8 cellular contexts compared by ENCODE assay signal in genomic region chr7:105210721-105211205, GRCh38.
A peak's percentile ranks its signal among the peaks of the same experiment; 100 is the strongest.
DNase-seq lines count a peak whose midpoint lies in the region; ATAC-seq and TF ChIP-seq lines count a peak whose summit lies in the region.

No MANE protein-coding gene starts in this region.

- WGBS in aorta, 2 donors = 1 to 7% methylated on average over 5 of the region's 5 CpGs

- no peak overlapping the region for H3K27ac Mint-ChIP-seq in osteocyte (ENCODE audit: unreplicated experiment)

- H3K27me3 Mint-ChIP-seq in osteocyte (ENCODE audit: unreplicated experiment) = no peaks in the 10 kb centered on the region

- no peaks in the 10 kb centered on the region for H3K9me3 Mint-ChIP-seq in osteocyte (ENCODE audit: unreplicated experiment)

- H3K27ac ChIP-seq in SJCRH30 = peak overlapping the region; percentile 91
- no peak overlapping the region for H3K27ac ChIP-seq in aorta (ENCODE audit: low read depth in 1 of 2, low read length in 2 of 2)

- no peak for TF ChIP-seq CTCF in osteocyte (IDR thresholded peaks at IDR 0.05)

- peaks cover 17% of the 10 kb centered on the region for H3K4me1 ChIP-seq in SJCRH30
- no peaks in the 10 kb centered on the region for H3K4me1 ChIP-seq in aorta (ENCODE audit: control insufficient read depth in 1 of 2, insufficient read depth in 2 of 2, low read length in 2 of 2)

- H3K9me3 ChIP-seq in SJCRH30 (replicated peaks) = peaks cover 7% of the 10 kb centered on the region
- H3K9me3 ChIP-seq in aorta (ENCODE audit: control insufficient read depth, low read length) = no peaks in the 10 kb centered on the region

- no peak overlapping the region for H3K4me3 Mint-ChIP-seq in osteocyte (ENCODE audit: unreplicated experiment)

- intact Hi-C loops in aorta (cut with DNase I) = no loop called here

- DNase-seq in SJCRH30 (peak; percentile 93 to 97), iPS-NIHi11 (ENCODE audit: low spot score) (peak; percentile 31), aorta (peak in 1 of 2 donors; percentile 50), osteocyte (ENCODE audit: extremely low spot score, unreplicated experiment) (no peak), NCI-H524 treated with DMSO at 0.1 percent for 48 hours (lab: John Stamatoyannopoulos, UW) (no peak), ureter (ENCODE audit: low spot score) (no peak)

- peaks cover 18% of the 10 kb centered on the region for H3K4me1 Mint-ChIP-seq in osteocyte (ENCODE audit: unreplicated experiment)

- ATAC-seq in GM18873 (IDR thresholded peaks at IDR 0.05; ENCODE audit: low FRiP score, unreplicated experiment) = peak; percentile 53
- peak; percentile 86 for ATAC-seq in HG02759 (IDR thresholded peaks at IDR 0.05; ENCODE audit: unreplicated experiment)
- ATAC-seq in aorta (ENCODE audit: low FRiP score) = peak; percentile 52

- H3K27me3 ChIP-seq in SJCRH30 = no peaks in the 10 kb centered on the region
- no peaks in the 10 kb centered on the region for H3K27me3 ChIP-seq in aorta (ENCODE audit: control insufficient read depth in 1 of 2, insufficient read depth in 2 of 2, low read length in 1 of 2)

- H3K36me3 ChIP-seq in SJCRH30 (no peaks in the 10 kb centered on the region), aorta (ENCODE audit: control insufficient read depth in 1 of 2, insufficient read depth in 2 of 2, low read length in 1 of 2) (no peaks in the 10 kb centered on the region)

- H3K36me3 Mint-ChIP-seq in osteocyte (ENCODE audit: unreplicated experiment) = peaks cover 3% of the 10 kb centered on the region

- peak overlapping the region; percentile 34 for H3K4me3 ChIP-seq in SJCRH30
- H3K4me3 ChIP-seq in aorta (ENCODE audit: low read length in 2 of 2) = no peak overlapping the region

Comparison
In these comparisons a context has a peak if more than half of its experiments do, and no peak if none do; other contexts are left out.
1. DNase-seq: peak in SJCRH30 (2 of 2) and iPS-NIHi11 (single experiment); none in osteocyte (single experiment), NCI-H524 treated with DMSO at 0.1 percent for 48 hours (single experiment) and ureter (single experiment).
2. Peak in every context shown above with its lines, with median percentiles within 50 percentile points of each other: ATAC-seq.